20 cellular contexts compared by ENCODE assay signal in genomic region chr3:127491909-127492308, GRCh38.
DNase-seq lines count a peak whose midpoint lies in the region; ATAC-seq and TF ChIP-seq lines count a peak whose summit lies in the region.
"Had no signal": no experiment of that assay in that cellular context is flagged by ENCODE, and none has a peak within 500 bp of the region (broad histone marks: within the 10 kb centered on the region; RNA-seq: fewer than 3 reads in every experiment).

No MANE protein-coding gene starts in this region.

- no peak for TF ChIP-seq POLR2A in esophagus muscularis mucosa (IDR thresholded peaks at IDR 0.05; ENCODE audit: low read depth)

- POLR2A ChIA-PET in GM10248 (lab: Yijun Ruan, JAX), result no interaction called here

- no peaks in the 10 kb centered on the region for H3K9me3 Mint-ChIP-seq in osteocyte (ENCODE audit: unreplicated experiment)
- H3K9me3 Mint-ChIP-seq: CD8-positive, alpha-beta T cell; HFFc6 had no signal

- no peak overlapping the region for H3K27ac Mint-ChIP-seq in osteocyte (ENCODE audit: unreplicated experiment)
- H3K27ac Mint-ChIP-seq: B cell; CD8-positive, alpha-beta T cell; GM23338; HFFc6 had no signal

- TF ChIP-seq CTCF in GM10248 (IDR thresholded peaks at IDR 0.05; ENCODE audit: control extremely low read depth, extremely low read depth, low read depth, missing control alignments) (no peak), esophagus muscularis mucosa (IDR thresholded peaks at IDR 0.05) (no peak), osteocyte (IDR thresholded peaks at IDR 0.05) (no peak)

- H3K27me3 Mint-ChIP-seq in osteocyte (ENCODE audit: unreplicated experiment), result peaks cover 18% of the 10 kb centered on the region

- intact Hi-C loops in esophagus muscularis mucosa (cut with DNase I), result no loop called here

- no peak for TF ChIP-seq EP300 in esophagus muscularis mucosa (IDR thresholded peaks at IDR 0.05)

- 78% methylated on average over 5 of the region's 5 CpGs for WGBS in esophagus muscularis mucosa

- H3K27ac ChIP-seq in esophagus muscularis mucosa (replicated peaks in 1 of 4), result no peak overlapping the region
- H3K27ac ChIP-seq: BLaER1 treated with 17β-estradiol and CSF1 and Interleukin-3, amounts not matched to agents 10 nM and 100 nM; HL-60 had no signal

- no peak for ATAC-seq in GM18867 (IDR thresholded peaks at IDR 0.05; ENCODE audit: unreplicated experiment)
- ATAC-seq: CD8-positive, alpha-beta T cell; GM12878; GM23338; HCT116 had no signal

- H3K4me3 ChIP-seq in esophagus muscularis mucosa, result no peak overlapping the region
- H3K4me3 ChIP-seq: BLaER1 treated with 17β-estradiol and CSF1 and Interleukin-3, amounts not matched to agents 10 nM and 100 nM; GM12878; GM23338 had no signal

- H3K4me1 Mint-ChIP-seq in osteocyte (ENCODE audit: unreplicated experiment), result no peaks in the 10 kb centered on the region
- H3K4me1 Mint-ChIP-seq: B cell had no signal

- H3K27me3 ChIP-seq in esophagus muscularis mucosa, result peaks cover 0 to 22% (median 0%) of the 10 kb centered on the region in 4 donors
- H3K27me3 ChIP-seq: BLaER1 treated with 17β-estradiol and CSF1 and Interleukin-3, amounts not matched to agents 10 nM and 100 nM had no signal

- no peaks in the 10 kb centered on the region for H3K36me3 Mint-ChIP-seq in osteocyte (ENCODE audit: unreplicated experiment)
- H3K36me3 Mint-ChIP-seq: CD8-positive, alpha-beta T cell had no signal

- CTCF ChIA-PET in GM10248 (lab: Yijun Ruan, JAX), result no interaction called here

- no peaks in the 10 kb centered on the region for H3K9me3 ChIP-seq in esophagus muscularis mucosa

- no peak overlapping the region for H3K4me3 Mint-ChIP-seq in osteocyte (ENCODE audit: unreplicated experiment)
- H3K4me3 Mint-ChIP-seq: B cell; CD8-positive, alpha-beta T cell; GM23338; HFFc6 had no signal

- no peaks in the 10 kb centered on the region for H3K4me1 ChIP-seq in esophagus muscularis mucosa

- DNase-seq in GM10248 (ENCODE audit: extremely low spot score) (peak; percentile 14), HuH-7 (ENCODE audit: low spot score) (peak; percentile 1), esophagus muscularis mucosa (ENCODE audit: extremely low spot score) (peak; percentile 81), osteocyte (ENCODE audit: extremely low spot score, unreplicated experiment) (peak; percentile 68), NCI-H128 (lab: John Stamatoyannopoulos, UW; ENCODE audit: unreplicated experiment) (no peak)
- DNase-seq in stimulated activated CD4-positive, alpha-beta T cell treated with anti-CD3 and anti-CD28 coated beads, Interleukin-4, amount 100 ng/mL, for 24 hours, result no peak
- DNase-seq: Calu3, DMS79 treated with DMSO at 0.1 percent for 48 hours, GF-D8, H7, HFFc6, IMR-90 had no signal

- H3K36me3 ChIP-seq in esophagus muscularis mucosa, result no peaks in the 10 kb centered on the region
- H3K36me3 ChIP-seq: BLaER1 treated with 17β-estradiol and CSF1 and Interleukin-3, amounts not matched to agents 10 nM and 100 nM had no signal

Comparison
In these comparisons a context has a peak if more than half of its experiments do, and no peak if none do; other contexts are left out.
1. DNase-seq: peak in GM10248 (single experiment), HuH-7 (single experiment), esophagus muscularis mucosa (single experiment) and osteocyte (single experiment); none in NCI-H128 (single experiment) and stimulated activated CD4-positive, alpha-beta T cell treated with anti-CD3 and anti-CD28 coated beads, Interleukin-4, amount 100 ng/mL, for 24 hours (single experiment).